In genomic region chr6:135567375-135568083, GRCh38 we compare ENCODE assay signal across 15 cellular contexts.
"Had no signal": no experiment of that assay in that cellular context is flagged by ENCODE, and none has a peak within 500 bp of the region (broad histone marks: within the 10 kb centered on the region; RNA-seq: fewer than 3 reads in every experiment).

No MANE protein-coding gene starts in this region.

- DNase-seq: activated CD4-positive, CD25-positive, alpha-beta regulatory T cell; activated CD8-positive, alpha-beta memory T cell treated with anti-CD3 and anti-CD28 coated beads for 24 hours; activated gamma-delta T cell; caudate nucleus; colonic mucosa; foreskin keratinocyte; head of caudate nucleus; mammary epithelial cell; nephron progenitor cell; sigmoid colon; stimulated activated CD4-positive, alpha-beta T cell treated with anti-CD3 and anti-CD28 coated beads, Interleukin-4, amount 100 ng/mL, for 1 hour; tibial artery had no signal

- H3K9me3 Mint-ChIP-seq: nephron progenitor cell had no signal

- H3K27ac ChIP-seq: colonic mucosa, foreskin keratinocyte, sigmoid colon, tibial artery, vagina had no signal

- H3K4me1 Mint-ChIP-seq: nephron progenitor cell had no signal

- H3K27me3 ChIP-seq: colonic mucosa, foreskin keratinocyte, sigmoid colon, tibial artery, vagina had no signal

- H3K9me3 ChIP-seq: colonic mucosa, mucosa of descending colon, sigmoid colon, SK-N-SH, tibial artery, vagina had no signal

- ATAC-seq: foreskin keratinocyte had no signal

- H3K27ac Mint-ChIP-seq: nephron progenitor cell had no signal

- H3K4me3 Mint-ChIP-seq: nephron progenitor cell had no signal

- H3K4me3 ChIP-seq: colonic mucosa, mucosa of descending colon, sigmoid colon, tibial artery, vagina had no signal

- H3K4me1 ChIP-seq: colonic mucosa, foreskin keratinocyte, sigmoid colon, vagina had no signal
